In genomic region chr2:111071480-111072143, GRCh38 we compare ENCODE assay signal across 11 cellular contexts. TPM values are rescaled to one million over a fixed set of nuclear protein-coding genes. Genes with fewer than 3 reads are reported as not detected.
DNase-seq lines count a peak whose midpoint lies in the region; ATAC-seq and TF ChIP-seq lines count a peak whose summit lies in the region.
"Had no signal": no experiment of that assay in that cellular context is flagged by ENCODE, and none has a peak within 500 bp of the region (broad histone marks: within the 10 kb centered on the region; RNA-seq: fewer than 3 reads in every experiment).

No MANE protein-coding gene starts in this region.

- no peak overlapping the region for H3K4me3 ChIP-seq in suprapubic skin
- no peak overlapping the region for H3K4me3 ChIP-seq in ovary
- H3K4me3 ChIP-seq: HAP-1 had no signal

- intact Hi-C loops in ovary (cut with DNase I): no loop called here

- H3K9me3 ChIP-seq in suprapubic skin (no peaks in the 10 kb centered on the region), ovary (no peaks in the 10 kb centered on the region)
- H3K9me3 ChIP-seq: HAP-1 had no signal

- H3K27ac ChIP-seq in suprapubic skin (peak overlapping the region; percentile 55), ovary (no peak overlapping the region)

- peaks cover 22% of the 10 kb centered on the region for H3K4me1 ChIP-seq in suprapubic skin
- H3K4me1 ChIP-seq in ovary (ENCODE audit: insufficient read depth): no peaks in the 10 kb centered on the region
- H3K4me1 ChIP-seq: HAP-1 had no signal

- H3K27me3 ChIP-seq in suprapubic skin (no peaks in the 10 kb centered on the region), ovary (peaks cover 3% of the 10 kb centered on the region)

- DNase-seq in NCI-H2107 treated with DMSO at 0.1 percent for 48 hours (lab: John Stamatoyannopoulos, UW; ENCODE audit: unreplicated experiment): peak; percentile 73
- no peak for DNase-seq in NCI-H2107 (lab: John Stamatoyannopoulos, UW)
- DNase-seq in glomerular visceral epithelial cell (ENCODE audit: extremely low spot score): peak; percentile 85
- DNase-seq in suprapubic skin (ENCODE audit: low spot score in 2 of 2): no peak
- no peak for DNase-seq in ovary
- DNase-seq in cerebellar nuclear complex (lab: John Stamatoyannopoulos, UW): no peak
- no peak for DNase-seq in iPS-NIHi11 (ENCODE audit: low spot score)
- DNase-seq: activated naive CD4-positive, alpha-beta T cell treated with anti-CD3 and anti-CD28 coated beads, Interleukin-2, amount 50 U/mL, for 16 hours; NCI-H82 had no signal

- TF ChIP-seq EP300 in suprapubic skin (IDR thresholded peaks at IDR 0.05) (no peak), ovary (IDR thresholded peaks at IDR 0.05) (no peak)

- 40% methylated on average over 4 of the region's 4 CpGs for WGBS in suprapubic skin
- WGBS in ovary, 3 donors: 15 to 24% (median 23%) methylated on average over 4 of the region's 4 CpGs

- no peak for TF ChIP-seq POLR2A in suprapubic skin (IDR thresholded peaks at IDR 0.05)
- no peak for TF ChIP-seq POLR2A in ovary (IDR thresholded peaks at IDR 0.05)

- H3K36me3 ChIP-seq in suprapubic skin (no peaks in the 10 kb centered on the region), ovary (no peaks in the 10 kb centered on the region)
- H3K36me3 ChIP-seq: HAP-1 had no signal

- TF ChIP-seq CTCF in suprapubic skin (IDR thresholded peaks at IDR 0.05) (no peak), ovary (IDR thresholded peaks at IDR 0.05) (no peak)

- ATAC-seq in SK-N-SH treated with all-trans-retinoic acid at 6 μM for 48 hours: peak; percentile 81

TF ChIP-seq in SK-N-SH treated with all-trans-retinoic acid at 6 μM for 48 hours, 23 proteins besides CTCF, POLR2A, EP300 and RAD21:
- TF ChIP-seq ZNF565 (CRISPR knock-in tag; conservative IDR thresholded peaks at IDR 0.05; ENCODE audit: low read depth) (no peak), BACH2 (CRISPR knock-in tag; IDR thresholded peaks at IDR 0.05; ENCODE audit: borderline replicate concordance) (no peak), CSRNP3 (CRISPR knock-in tag; IDR thresholded peaks at IDR 0.05) (no peak), ARNTL (CRISPR knock-in tag; IDR thresholded peaks at IDR 0.05; ENCODE audit: borderline replicate concordance, low read depth) (no peak), ZNF8 (CRISPR knock-in tag; IDR thresholded peaks at IDR 0.05) (no peak), PATZ1 (CRISPR knock-in tag; IDR thresholded peaks at IDR 0.05; ENCODE audit: borderline replicate concordance) (no peak), ISL1 (CRISPR knock-in tag; IDR thresholded peaks at IDR 0.05) (no peak), POU6F1 (CRISPR knock-in tag; IDR thresholded peaks at IDR 0.05; ENCODE audit: borderline replicate concordance, low read depth) (no peak), ESRRG (CRISPR knock-in tag; IDR thresholded peaks at IDR 0.05) (no peak), CSDC2 (CRISPR knock-in tag; IDR thresholded peaks at IDR 0.05) (no peak), RARB (CRISPR knock-in tag; IDR thresholded peaks at IDR 0.05) (no peak), PPARA (CRISPR knock-in tag; IDR thresholded peaks at IDR 0.05; ENCODE audit: borderline replicate concordance) (no peak), OSR1 (CRISPR knock-in tag; IDR thresholded peaks at IDR 0.05) (no peak)

RNA-seq across cellular contexts. Expression of gene BCL2L11, which starts 49.1 kb away (rescaled TPM):
- total RNA-seq in suprapubic skin (10 to 100 TPM in 3 of 4 donors, 1 to 10 TPM in 1; 8.9 to 27.0 (median 18.0) TPM), ovary (10 to 100 TPM; 16.8 to 34.7 (median 21.2) TPM)
- polyA plus RNA-seq in ovary: 10 to 100 TPM; 11.6 to 17.7 TPM

Comparison
In these comparisons a context has a peak if more than half of its experiments do, and no peak if none do; other contexts are left out.
1. DNase-seq: peak in NCI-H2107 treated with DMSO at 0.1 percent for 48 hours (single experiment) and glomerular visceral epithelial cell (single experiment); none in NCI-H2107 (single experiment), suprapubic skin (0 of 2), ovary (0 of 5), cerebellar nuclear complex (0 of 2) and iPS-NIHi11 (single experiment).